Comparison of ENCODE assay signal across 23 cellular contexts in the genomic region with DNA sequence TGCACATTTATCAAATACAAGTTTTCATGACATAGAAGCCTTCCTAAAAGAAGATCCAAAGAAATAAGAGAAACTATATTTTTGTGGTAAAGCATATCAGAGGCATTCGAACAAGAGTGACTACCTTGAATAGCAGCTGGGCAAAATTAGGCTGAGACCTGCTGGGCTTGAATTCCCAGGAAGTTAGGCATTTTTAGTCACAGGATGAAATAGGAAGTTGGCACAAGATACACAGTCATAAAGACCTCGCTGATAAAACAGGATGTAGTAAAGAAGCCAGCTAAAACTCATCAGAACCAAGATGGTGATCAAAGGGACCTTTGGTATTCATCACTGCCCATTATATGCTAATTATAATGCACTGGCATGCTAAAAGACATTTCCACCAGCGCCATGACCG.
"Had no signal": no experiment of that assay in that cellular context is flagged by ENCODE, and none has a peak within 500 bp of the region (broad histone marks: within the 10 kb centered on the region; RNA-seq: fewer than 3 reads in every experiment).

No MANE protein-coding gene starts in this region.

- H3K27me3 ChIP-seq: colonic mucosa, esophagus squamous epithelium, gastrocnemius medialis, heart right ventricle, left lung had no signal

- H3K9me3 ChIP-seq: colonic mucosa, esophagus squamous epithelium, gastrocnemius medialis, lower lobe of right lung had no signal

- ATAC-seq: effector memory CD8-positive, alpha-beta T cell; esophagus mucosa; gastrocnemius medialis; heart right ventricle; left cardiac atrium; left lung; left ventricle myocardium superior; lower lobe of right lung; naive thymus-derived CD4-positive, alpha-beta T cell had no signal

- DNase-seq: colonic mucosa; cortex of kidney; effector CD8-positive, alpha-beta T cell; effector memory CD8-positive, alpha-beta T cell; endodermal cell; erythroblast; esophagus squamous epithelium; foreskin fibroblast; foreskin melanocyte; gastrocnemius medialis; glutamatergic neuron; head of caudate nucleus; heart right ventricle; hippocampal formation; left cardiac atrium; left lung; left ventricle myocardium superior; lower lobe of right lung; naive thymus-derived CD4-positive, alpha-beta T cell had no signal

- H3K27ac ChIP-seq: colonic mucosa, epithelial cell of prostate, esophagus squamous epithelium, gastrocnemius medialis, heart right ventricle, left lung, lower lobe of right lung had no signal

- FAIRE-seq: islet of Langerhans, keratinocyte had no signal

- H3K4me3 ChIP-seq: colonic mucosa, esophagus squamous epithelium, gastrocnemius medialis, heart right ventricle, left lung, lower lobe of right lung had no signal

- H3K36me3 ChIP-seq: colonic mucosa, esophagus squamous epithelium, gastrocnemius medialis, heart right ventricle, left lung, lower lobe of right lung had no signal

- H3K4me1 ChIP-seq: colonic mucosa, esophagus squamous epithelium, gastrocnemius medialis, heart right ventricle, left lung, lower lobe of right lung had no signal
